14 cellular contexts compared by ENCODE assay signal in the genomic region with DNA sequence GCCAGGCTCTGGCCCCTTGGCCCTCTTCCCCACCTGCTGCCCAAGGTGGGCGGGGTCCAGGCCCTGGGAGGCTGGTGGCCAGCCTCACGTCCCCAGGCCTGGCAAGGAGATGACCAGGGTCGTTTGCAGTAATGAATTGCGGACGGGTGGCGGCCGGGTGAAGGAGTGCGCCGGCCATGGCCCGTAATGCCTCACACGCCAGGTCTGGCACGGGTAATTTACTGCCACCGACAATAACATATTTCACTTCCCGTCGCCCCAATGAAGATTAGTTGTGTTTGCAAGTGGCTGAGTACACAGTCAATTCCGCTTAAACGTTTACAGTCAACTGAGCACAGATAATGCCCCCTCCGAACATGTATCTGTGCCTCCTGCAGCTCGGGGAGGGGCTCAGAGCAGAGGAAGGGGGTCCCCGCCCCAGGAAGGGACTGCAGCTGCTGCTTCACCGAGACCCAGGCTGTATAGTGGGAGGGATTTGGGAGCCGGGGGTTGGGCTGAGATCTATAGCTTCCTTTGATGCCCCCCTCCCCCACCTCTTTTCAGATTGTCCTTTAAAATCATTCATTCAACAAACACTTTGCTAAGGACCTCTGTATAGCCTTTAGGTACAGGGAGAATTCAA. TPM values are rescaled to one million over a fixed set of nuclear protein-coding genes. Genes with fewer than 3 reads are reported as not detected.
DNase-seq lines count a peak whose midpoint lies in the region; ATAC-seq and TF ChIP-seq lines count a peak whose summit lies in the region.
"Had no signal": no experiment of that assay in that cellular context is flagged by ENCODE, and none has a peak within 500 bp of the region (broad histone marks: within the 10 kb centered on the region; RNA-seq: fewer than 3 reads in every experiment).

No MANE protein-coding gene starts in this region.

- no peaks in the 10 kb centered on the region for H3K9me3 Mint-ChIP-seq in stimulated activated memory B cell treated with anti-CD40 and anti-IgM and Interleukin-4, amounts not matched to agents 10 μg/mL and 1 μg/mL and 100 μg/mL, for 72 hours
- H3K9me3 Mint-ChIP-seq: T-helper 1 cell treated with Interleukin-12 subunit alpha and Interleukin-12 subunit beta and Interleukin-4 antibody, amounts not matched to agents 30 μg/mL and 1 μg/mL, for 36 hours had no signal

- peaks cover 8% of the 10 kb centered on the region for H3K4me1 ChIP-seq in body of pancreas
- H3K4me1 ChIP-seq: left lung had no signal

- peak overlapping the region; percentile 29 for H3K4me3 Mint-ChIP-seq in stimulated activated memory B cell treated with anti-CD40 and anti-IgM and Interleukin-4, amounts not matched to agents 10 μg/mL and 1 μg/mL and 100 μg/mL, for 72 hours
- H3K4me3 Mint-ChIP-seq: T-helper 1 cell treated with Interleukin-12 subunit alpha and Interleukin-12 subunit beta and Interleukin-4 antibody, amounts not matched to agents 30 μg/mL and 1 μg/mL, for 36 hours had no signal

- TF ChIP-seq CTCF in body of pancreas (IDR thresholded peaks at IDR 0.05) (no peak), GM10266 (IDR thresholded peaks at IDR 0.05; ENCODE audit: control insufficient read depth, insufficient read depth, low read depth, missing control alignments) (no peak)

- peak; percentile 43 for ATAC-seq in body of pancreas
- ATAC-seq in stimulated activated memory B cell treated with anti-CD40 and anti-IgM and Interleukin-4, amounts not matched to agents 10 μg/mL and 1 μg/mL and 100 μg/mL, for 72 hours = peak; percentile 34
- ATAC-seq: left lung had no signal

- no peaks in the 10 kb centered on the region for H3K27me3 ChIP-seq in body of pancreas

- no peaks in the 10 kb centered on the region for H3K36me3 Mint-ChIP-seq in stimulated activated memory B cell treated with anti-CD40 and anti-IgM and Interleukin-4, amounts not matched to agents 10 μg/mL and 1 μg/mL and 100 μg/mL, for 72 hours

- intact Hi-C loops in body of pancreas (cut with DNase I) = no loop called here

- H3K4me1 Mint-ChIP-seq in stimulated activated memory B cell treated with anti-CD40 and anti-IgM and Interleukin-4, amounts not matched to agents 10 μg/mL and 1 μg/mL and 100 μg/mL, for 72 hours = peaks cover 7% of the 10 kb centered on the region

- TF ChIP-seq POLR2A in body of pancreas (IDR thresholded peaks at IDR 0.05) = no peak

- DNase-seq in NCI-H2029 (lab: John Stamatoyannopoulos, UW) = peak; percentile 49
- no peak for DNase-seq in NCI-H2029 treated with DMSO at 0.1 percent for 48 hours (lab: John Stamatoyannopoulos, UW)
- peak; percentile 28 for DNase-seq in NCI-H2196 treated with DMSO at 0.1 percent for 48 hours (lab: John Stamatoyannopoulos, UW; ENCODE audit: unreplicated experiment)
- DNase-seq in body of pancreas = peak in 2 of 4 donors; percentile 27 to 41
- no peak for DNase-seq in GM10266 (ENCODE audit: extremely low spot score)
- DNase-seq in stimulated activated CD4-positive, alpha-beta T cell treated with anti-CD3 and anti-CD28 coated beads, Interleukin-1b, Interleukin-23, amount 100 ng/mL, for 48 hours = no peak
- no peak for DNase-seq in kidney glomerular epithelial cell (lab: John Stamatoyannopoulos, UW)
- DNase-seq: activated CD4-positive, alpha-beta T cell treated with anti-CD3 and anti-CD28 coated beads, Interleukin-2, amount 50 U/mL, for 1 hour; Calu3; left lung; spleen; transverse colon had no signal

- no peaks in the 10 kb centered on the region for H3K9me3 ChIP-seq in body of pancreas
- H3K9me3 ChIP-seq: left lung, spleen, transverse colon had no signal

- H3K4me3 ChIP-seq in body of pancreas = no peak overlapping the region
- H3K4me3 ChIP-seq: left lung, spleen, transverse colon had no signal

- H3K27ac ChIP-seq in body of pancreas = no peak overlapping the region
- H3K27ac ChIP-seq: left lung, spleen, transverse colon had no signal

- peaks cover 62% of the 10 kb centered on the region for H3K27me3 Mint-ChIP-seq in stimulated activated memory B cell treated with anti-CD40 and anti-IgM and Interleukin-4, amounts not matched to agents 10 μg/mL and 1 μg/mL and 100 μg/mL, for 72 hours

- 24 to 25% methylated on average over 21 to 22 of the region's 22 CpGs for WGBS in body of pancreas, 2 donors

- H3K36me3 ChIP-seq in body of pancreas (replicated peaks in 1 of 2; ENCODE audit: insufficient read depth in 1 of 2, low read depth in 2 of 2) = no peaks in the 10 kb centered on the region
- H3K36me3 ChIP-seq: left lung, spleen, transverse colon had no signal

- no peak overlapping the region for H3K27ac Mint-ChIP-seq in stimulated activated memory B cell treated with anti-CD40 and anti-IgM and Interleukin-4, amounts not matched to agents 10 μg/mL and 1 μg/mL and 100 μg/mL, for 72 hours
- H3K27ac Mint-ChIP-seq: T-helper 1 cell treated with Interleukin-12 subunit alpha and Interleukin-12 subunit beta and Interleukin-4 antibody, amounts not matched to agents 30 μg/mL and 1 μg/mL, for 36 hours had no signal

RNA-seq across cellular contexts. Expression of gene MVK, which starts 48.4 kb away (rescaled TPM):
- 10 to 100 TPM in 1 of 2 donors, 1 to 10 TPM in 1; 8.6 to 12.2 TPM for total RNA-seq in body of pancreas

RNA-seq across cellular contexts. Expression of gene MMAB, which starts 48.7 kb away (rescaled TPM):
- total RNA-seq in body of pancreas = 10 to 100 TPM; 12.5 to 29.7 TPM

Comparison
In these comparisons a context has a peak if more than half of its experiments do, and no peak if none do; other contexts are left out.
1. DNase-seq: peak in NCI-H2029 (single experiment) and NCI-H2196 treated with DMSO at 0.1 percent for 48 hours (single experiment); none in NCI-H2029 treated with DMSO at 0.1 percent for 48 hours (single experiment), GM10266 (single experiment), stimulated activated CD4-positive, alpha-beta T cell treated with anti-CD3 and anti-CD28 coated beads, Interleukin-1b, Interleukin-23, amount 100 ng/mL, for 48 hours (single experiment) and kidney glomerular epithelial cell (single experiment).